In genomic region chr4:24582235-24582863, GRCh38 we compare ENCODE assay signal across 2 cellular contexts.
TF ChIP-seq lines count a peak whose summit lies in the region.

No MANE protein-coding gene starts in this region.

TF ChIP-seq in SK-N-SH, 30 proteins besides CTCF, POLR2A, EP300 and RAD21 (continued from another document):
- TF ChIP-seq, protein P1, sequence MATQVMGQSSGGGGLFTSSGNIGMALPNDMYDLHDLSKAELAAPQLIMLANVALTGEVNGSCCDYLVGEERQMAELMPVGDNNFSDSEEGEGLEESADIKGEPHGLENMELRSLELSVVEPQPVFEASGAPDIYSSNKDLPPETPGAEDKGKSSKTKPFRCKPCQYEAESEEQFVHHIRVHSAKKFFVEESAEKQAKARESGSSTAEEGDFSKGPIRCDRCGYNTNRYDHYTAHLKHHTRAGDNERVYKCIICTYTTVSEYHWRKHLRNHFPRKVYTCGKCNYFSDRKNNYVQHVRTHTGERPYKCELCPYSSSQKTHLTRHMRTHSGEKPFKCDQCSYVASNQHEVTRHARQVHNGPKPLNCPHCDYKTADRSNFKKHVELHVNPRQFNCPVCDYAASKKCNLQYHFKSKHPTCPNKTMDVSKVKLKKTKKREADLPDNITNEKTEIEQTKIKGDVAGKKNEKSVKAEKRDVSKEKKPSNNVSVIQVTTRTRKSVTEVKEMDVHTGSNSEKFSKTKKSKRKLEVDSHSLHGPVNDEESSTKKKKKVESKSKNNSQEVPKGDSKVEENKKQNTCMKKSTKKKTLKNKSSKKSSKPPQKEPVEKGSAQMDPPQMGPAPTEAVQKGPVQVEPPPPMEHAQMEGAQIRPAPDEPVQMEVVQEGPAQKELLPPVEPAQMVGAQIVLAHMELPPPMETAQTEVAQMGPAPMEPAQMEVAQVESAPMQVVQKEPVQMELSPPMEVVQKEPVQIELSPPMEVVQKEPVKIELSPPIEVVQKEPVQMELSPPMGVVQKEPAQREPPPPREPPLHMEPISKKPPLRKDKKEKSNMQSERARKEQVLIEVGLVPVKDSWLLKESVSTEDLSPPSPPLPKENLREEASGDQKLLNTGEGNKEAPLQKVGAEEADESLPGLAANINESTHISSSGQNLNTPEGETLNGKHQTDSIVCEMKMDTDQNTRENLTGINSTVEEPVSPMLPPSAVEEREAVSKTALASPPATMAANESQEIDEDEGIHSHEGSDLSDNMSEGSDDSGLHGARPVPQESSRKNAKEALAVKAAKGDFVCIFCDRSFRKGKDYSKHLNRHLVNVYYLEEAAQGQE (IDR thresholded peaks at IDR 0.05; ENCODE audit: low read depth, low read length): no peak
- no peak for TF ChIP-seq CHD2 (IDR thresholded peaks at IDR 0.05; ENCODE audit: low read length, partially characterized antibody)
- no peak for TF ChIP-seq SMC3 (IDR thresholded peaks at IDR 0.05; ENCODE audit: low read depth, low read length)
- TF ChIP-seq MEF2A (IDR thresholded peaks at IDR 0.05; ENCODE audit: borderline replicate concordance, low read depth): no peak
- TF ChIP-seq, protein P2, sequence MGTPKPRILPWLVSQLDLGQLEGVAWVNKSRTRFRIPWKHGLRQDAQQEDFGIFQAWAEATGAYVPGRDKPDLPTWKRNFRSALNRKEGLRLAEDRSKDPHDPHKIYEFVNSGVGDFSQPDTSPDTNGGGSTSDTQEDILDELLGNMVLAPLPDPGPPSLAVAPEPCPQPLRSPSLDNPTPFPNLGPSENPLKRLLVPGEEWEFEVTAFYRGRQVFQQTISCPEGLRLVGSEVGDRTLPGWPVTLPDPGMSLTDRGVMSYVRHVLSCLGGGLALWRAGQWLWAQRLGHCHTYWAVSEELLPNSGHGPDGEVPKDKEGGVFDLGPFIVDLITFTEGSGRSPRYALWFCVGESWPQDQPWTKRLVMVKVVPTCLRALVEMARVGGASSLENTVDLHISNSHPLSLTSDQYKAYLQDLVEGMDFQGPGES (IDR thresholded peaks at IDR 0.05; ENCODE audit: low read depth, low read length): no peak
- TF ChIP-seq FOXJ3 (CRISPR knock-in tag; IDR thresholded peaks at IDR 0.05): no peak
- no peak for TF ChIP-seq RFX5 (IDR thresholded peaks at IDR 0.05; ENCODE audit: low read length)
- no peak for TF ChIP-seq TCF12 (IDR thresholded peaks at IDR 0.05)
- TF ChIP-seq TEAD4 (IDR thresholded peaks at IDR 0.05; ENCODE audit: borderline replicate concordance, insufficient read depth): no peak

TF ChIP-seq in SK-N-SH treated with all-trans-retinoic acid at 6 μM for 48 hours, 23 proteins besides CTCF, POLR2A, EP300 and RAD21 (continued from another document):
- TF ChIP-seq PPARA (CRISPR knock-in tag; IDR thresholded peaks at IDR 0.05; ENCODE audit: borderline replicate concordance) (no peak), CSDC2 (CRISPR knock-in tag; IDR thresholded peaks at IDR 0.05) (no peak), PATZ1 (CRISPR knock-in tag; IDR thresholded peaks at IDR 0.05; ENCODE audit: borderline replicate concordance) (no peak), ZC3H10 (CRISPR knock-in tag; IDR thresholded peaks at IDR 0.05) (no peak), RARB (CRISPR knock-in tag; IDR thresholded peaks at IDR 0.05) (no peak), ZFP3 (CRISPR knock-in tag; IDR thresholded peaks at IDR 0.05) (no peak), GLIS3 (CRISPR knock-in tag; IDR thresholded peaks at IDR 0.05) (no peak), ESRRG (CRISPR knock-in tag; IDR thresholded peaks at IDR 0.05) (no peak), TCF4 (CRISPR knock-in tag; IDR thresholded peaks at IDR 0.05; ENCODE audit: borderline replicate concordance) (no peak), BACH2 (CRISPR knock-in tag; IDR thresholded peaks at IDR 0.05; ENCODE audit: borderline replicate concordance) (no peak)
- TF ChIP-seq, protein P3, sequence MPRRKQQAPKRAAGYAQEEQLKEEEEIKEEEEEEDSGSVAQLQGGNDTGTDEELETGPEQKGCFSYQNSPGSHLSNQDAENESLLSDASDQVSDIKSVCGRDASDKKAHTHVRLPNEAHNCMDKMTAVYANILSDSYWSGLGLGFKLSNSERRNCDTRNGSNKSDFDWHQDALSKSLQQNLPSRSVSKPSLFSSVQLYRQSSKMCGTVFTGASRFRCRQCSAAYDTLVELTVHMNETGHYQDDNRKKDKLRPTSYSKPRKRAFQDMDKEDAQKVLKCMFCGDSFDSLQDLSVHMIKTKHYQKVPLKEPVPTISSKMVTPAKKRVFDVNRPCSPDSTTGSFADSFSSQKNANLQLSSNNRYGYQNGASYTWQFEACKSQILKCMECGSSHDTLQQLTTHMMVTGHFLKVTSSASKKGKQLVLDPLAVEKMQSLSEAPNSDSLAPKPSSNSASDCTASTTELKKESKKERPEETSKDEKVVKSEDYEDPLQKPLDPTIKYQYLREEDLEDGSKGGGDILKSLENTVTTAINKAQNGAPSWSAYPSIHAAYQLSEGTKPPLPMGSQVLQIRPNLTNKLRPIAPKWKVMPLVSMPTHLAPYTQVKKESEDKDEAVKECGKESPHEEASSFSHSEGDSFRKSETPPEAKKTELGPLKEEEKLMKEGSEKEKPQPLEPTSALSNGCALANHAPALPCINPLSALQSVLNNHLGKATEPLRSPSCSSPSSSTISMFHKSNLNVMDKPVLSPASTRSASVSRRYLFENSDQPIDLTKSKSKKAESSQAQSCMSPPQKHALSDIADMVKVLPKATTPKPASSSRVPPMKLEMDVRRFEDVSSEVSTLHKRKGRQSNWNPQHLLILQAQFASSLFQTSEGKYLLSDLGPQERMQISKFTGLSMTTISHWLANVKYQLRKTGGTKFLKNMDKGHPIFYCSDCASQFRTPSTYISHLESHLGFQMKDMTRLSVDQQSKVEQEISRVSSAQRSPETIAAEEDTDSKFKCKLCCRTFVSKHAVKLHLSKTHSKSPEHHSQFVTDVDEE (CRISPR knock-in tag; IDR thresholded peaks at IDR 0.05): no peak
